1 cellular context compared by ENCODE assay signal in genomic region chr13:21176195-21176981, GRCh38.
TF ChIP-seq lines count a peak whose summit lies in the region.

Gene MRPL57, plus strand, starts transcription at chr13:21176658. Its CDS starts 259 bp downstream, at chr13:21176917.
Gene SKA3, minus strand, starts transcription at chr13:21176552. Its CDS starts 75 bp downstream, at chr13:21176477.

TF ChIP-seq in K562, 482 proteins besides CTCF, POLR2A, EP300 and RAD21 (continued from another document and continues in another):
- TF ChIP-seq ZBTB9 (CRISPR knock-in tag; IDR thresholded peaks at IDR 0.05) (peak; percentile 75; the same call in 1 of the 2 replicates), TCF7L2 (IDR thresholded peaks at IDR 0.05; ENCODE audit: low read depth, low read length) (no peak), MAFK (IDR thresholded peaks at IDR 0.05; ENCODE audit: low read length) (no peak), MAFF (IDR thresholded peaks at IDR 0.05; ENCODE audit: low read length) (peak; percentile 71; the same call in 1 of the 2 replicates), PCBP1 (IDR thresholded peaks at IDR 0.05; ENCODE audit: low read depth, low read length, poor library complexity, severe bottlenecking) (peak; percentile 14), THRAP3 (IDR thresholded peaks at IDR 0.05; ENCODE audit: borderline replicate concordance) (no peak), HOXB6 (CRISPR knock-in tag; IDR thresholded peaks at IDR 0.05; ENCODE audit: borderline replicate concordance) (no peak), PRDM10 (IDR thresholded peaks at IDR 0.05; ENCODE audit: partially characterized antibody) (peak; percentile 53), PHF21A (IDR thresholded peaks at IDR 0.05; ENCODE audit: borderline replicate concordance, low read depth) (peak; percentile 52; the same call in 1 of the 2 replicates), ZFX (CRISPR knock-in tag; IDR thresholded peaks at IDR 0.05) (peak; percentile 78), SIN3A (IDR thresholded peaks at IDR 0.05; ENCODE audit: borderline replicate concordance in 2 of 2, control insufficient read depth in 1 of 2, low read depth in 2 of 2, low read length in 2 of 2) (peak; percentile 29 to 47; a peak in 2 of 4 replicates), POLR2H (tag; IDR thresholded peaks at IDR 0.05; ENCODE audit: low read depth) (peak; percentile 74), FOSL1 (tag; conservative IDR thresholded peaks at IDR 0.05) (no peak), TBL1XR1 (IDR thresholded peaks at IDR 0.05; ENCODE audit: low read length in 2 of 2) (no peak), ZNF354B (CRISPR knock-in tag; IDR thresholded peaks at IDR 0.05) (no peak), NEUROD1 (IDR thresholded peaks at IDR 0.05; ENCODE audit: borderline replicate concordance, low read depth, low read length, partially characterized antibody) (peak; percentile 46), ZNF518B (CRISPR knock-in tag; IDR thresholded peaks at IDR 0.05) (no peak), ZNF133 (CRISPR knock-in tag; IDR thresholded peaks at IDR 0.05) (no peak), MAFG (tag; conservative IDR thresholded peaks at IDR 0.05) (no peak), CREBBP (IDR thresholded peaks at IDR 0.05; ENCODE audit: low read depth, low read length) (no peak), TCFL5 (CRISPR knock-in tag; conservative IDR thresholded peaks at IDR 0.05) (no peak), NFYB (IDR thresholded peaks at IDR 0.05; ENCODE audit: extremely low read depth, insufficient read length) (no peak), IFI16 (CRISPR knock-in tag; IDR thresholded peaks at IDR 0.05) (no peak), ZNF589 (CRISPR knock-in tag; IDR thresholded peaks at IDR 0.05; ENCODE audit: low read depth) (no peak), ARID3B (CRISPR knock-in tag; IDR thresholded peaks at IDR 0.05; ENCODE audit: borderline replicate concordance) (0 out of 2 replicates have a peak, but pooled peaks have one; percentile 22), MXD1 (CRISPR knock-in tag; IDR thresholded peaks at IDR 0.05; ENCODE audit: borderline replicate concordance, poor library complexity, severe bottlenecking) (no peak), ZNF12 (CRISPR knock-in tag; IDR thresholded peaks at IDR 0.05) (peak; percentile 40; the same call in 1 of the 2 replicates), RBM15 (IDR thresholded peaks at IDR 0.05; ENCODE audit: insufficient read depth, low read length) (no peak), TRIM24 (IDR thresholded peaks at IDR 0.05) (peak in 1 of 2 experiments; percentile 21; a peak in 1 of 4 replicates), SAFB (IDR thresholded peaks at IDR 0.05; ENCODE audit: borderline replicate concordance, low read depth, low read length) (peak; percentile 98), ZNF224 (CRISPR knock-in tag; IDR thresholded peaks at IDR 0.05) (no peak), BCOR (IDR thresholded peaks at IDR 0.05) (peak; percentile 24; the same call in 1 of the 2 replicates), HDAC1 (IDR thresholded peaks at IDR 0.05) (peak in 1 of 2 experiments; percentile 98; a peak in 2 of 4 replicates), CHD1 (IDR thresholded peaks at IDR 0.05; ENCODE audit: low read length) (no peak), ARID4B (CRISPR knock-in tag; IDR thresholded peaks at IDR 0.05) (peak; percentile 97), CBFA2T3 (IDR thresholded peaks at IDR 0.05) (peak; percentile 13; the same call in 1 of the 2 replicates), SRSF7 (optimal IDR thresholded peaks at IDR 0.05; ENCODE audit: low read depth, low read length) (no peak), ESRRA (IDR thresholded peaks at IDR 0.05; ENCODE audit: borderline replicate concordance, low read depth) (0 out of 2 replicates have a peak, but pooled peaks have one; percentile 14), TAF1 (IDR thresholded peaks at IDR 0.05; ENCODE audit: control insufficient read depth, extremely low read depth, insufficient read depth, low read length, severe bottlenecking) (peak; percentile 85), FOXJ3 (CRISPR knock-in tag; IDR thresholded peaks at IDR 0.05) (no peak), SNIP1 (IDR thresholded peaks at IDR 0.05; ENCODE audit: low read depth) (no peak), RBM22 (IDR thresholded peaks at IDR 0.05; ENCODE audit: low read depth, low read length, poor library complexity, severe bottlenecking) (no peak), CREB5 (CRISPR knock-in tag; IDR thresholded peaks at IDR 0.05) (no peak), MYBL2 (IDR thresholded peaks at IDR 0.05; ENCODE audit: low read depth) (peak; percentile 93), MYBL2 (CRISPR knock-in tag; IDR thresholded peaks at IDR 0.05; ENCODE audit: borderline replicate concordance) (no peak), NBN (IDR thresholded peaks at IDR 0.05; ENCODE audit: low read depth) (no peak), ZC3H4 (CRISPR knock-in tag; IDR thresholded peaks at IDR 0.05; ENCODE audit: borderline replicate concordance) (no peak), SMAD1 (IDR thresholded peaks at IDR 0.05; ENCODE audit: low read depth, low read length, partially characterized antibody) (no peak), E2F6 (IDR thresholded peaks at IDR 0.05; ENCODE audit: borderline replicate concordance in 1 of 2, extremely low read depth in 1 of 2, insufficient read depth in 1 of 2, insufficient read length in 1 of 2, low read depth in 1 of 2, low read length in 1 of 2, poor library complexity in 1 of 2, severe bottlenecking in 1 of 2) (peak; percentile 53 to 57)
